In genomic region chr2:120012771-120013568, GRCh38 we compare ENCODE assay signal across 8 cellular contexts. TPM values are rescaled to one million over a fixed set of nuclear protein-coding genes. Genes with fewer than 3 reads are reported as not detected.
DNase-seq lines count a peak whose midpoint lies in the region; ATAC-seq lines count a peak whose summit lies in the region.

TSS of gene EPB41L5 (plus strand) at chr2:120013077. CDS start at chr2:120019085, 6,008 bp downstream.

- H3K9me3 ChIP-seq in iPS-18a (ENCODE audit: control insufficient read depth, low read depth, low read length) (no peaks in the 10 kb centered on the region), skeletal muscle tissue (ENCODE audit: control insufficient read depth in 3 of 3, low read length in 3 of 3) (no peaks in the 10 kb centered on the region)

- DNase-seq in SIG-M5 treated with dmso at 0.1 percent for 504 hours (lab: John Stamatoyannopoulos, UW; ENCODE audit: unreplicated experiment): peak; percentile 88
- no peak for DNase-seq in SIG-M5 (lab: John Stamatoyannopoulos, UW)
- peak; percentile 51 for DNase-seq in NCI-H2081 treated with DMSO at 0.1 percent for 48 hours (lab: John Stamatoyannopoulos, UW)
- peak; percentile 92 for DNase-seq in UCSD-AML1 (lab: John Stamatoyannopoulos, UW; ENCODE audit: unreplicated experiment)
- peak; percentile 83 for DNase-seq in brain pericyte (ENCODE audit: low read depth, low spot score)

- H3K27me3 ChIP-seq in iPS-18a (ENCODE audit: control insufficient read depth, insufficient read depth, low read length) (peaks cover 25% of the 10 kb centered on the region), skeletal muscle tissue (ENCODE audit: control insufficient read depth in 3 of 3, insufficient read depth in 3 of 3, low read length in 3 of 3) (no peaks in the 10 kb centered on the region)

- H3K4me1 ChIP-seq in iPS-18a (ENCODE audit: control insufficient read depth, low read depth, low read length) (peaks cover 21% of the 10 kb centered on the region), skeletal muscle tissue (ENCODE audit: control insufficient read depth in 3 of 3, insufficient read depth in 3 of 3, low read length in 3 of 3) (peaks cover 5 to 15% (median 7%) of the 10 kb centered on the region in 3 donors)

- peak within 1 kb of the TSS; percentile 77 for H3K27ac ChIP-seq in iPS-18a (ENCODE audit: low read length)
- H3K27ac ChIP-seq in skeletal muscle tissue (ENCODE audit: low read depth, low read length): peak within 1 kb of the TSS; percentile 90

- peak; percentile 96 for ATAC-seq in HG03039 (IDR thresholded peaks at IDR 0.05; ENCODE audit: unreplicated experiment)

- peak within 1 kb of the TSS; percentile 94 for H3K4me3 ChIP-seq in iPS-18a (ENCODE audit: low read length)
- H3K4me3 ChIP-seq in skeletal muscle tissue (ENCODE audit: low read length in 3 of 3): peak within 1 kb of the TSS; percentile 83 to 86 (median 85)

- peak within 1 kb of the TSS; percentile 83 for H3K9ac ChIP-seq in iPS-18a (ENCODE audit: low read length)
- peak within 1 kb of the TSS; percentile 92 for H3K9ac ChIP-seq in skeletal muscle tissue (ENCODE audit: low read depth in 1 of 3, low read length in 3 of 3)

- H3K36me3 ChIP-seq in iPS-18a (ENCODE audit: control insufficient read depth, low read depth, low read length): no peaks in the 10 kb centered on the region
- no peaks in the 10 kb centered on the region for H3K36me3 ChIP-seq in skeletal muscle tissue (ENCODE audit: control insufficient read depth in 3 of 3, insufficient read depth in 3 of 3, low read length in 3 of 3)

RNA-seq across cellular contexts. Expression of gene EPB41L5, which starts in this region (rescaled TPM):
- 49.6 TPM for total RNA-seq in skeletal muscle tissue
